26 cellular contexts compared by ENCODE assay signal in genomic region chr3:167863811-167864558, GRCh38.
A peak's percentile ranks its signal among the peaks of the same experiment; 100 is the strongest.
DNase-seq lines count a peak whose midpoint lies in the region; ATAC-seq, FAIRE-seq and TF ChIP-seq lines count a peak whose summit lies in the region.
"Had no signal": no experiment of that assay in that cellular context is flagged by ENCODE, and none has a peak within 500 bp of the region (broad histone marks: within the 10 kb centered on the region; RNA-seq: fewer than 3 reads in every experiment).

No MANE protein-coding gene starts in this region.

- no peaks in the 10 kb centered on the region for H4K20me1 ChIP-seq in K562 (replicated peaks; ENCODE audit: control insufficient read depth, insufficient read depth, low read length)

- BruUV-seq in K562 (replicated peaks; lab: Mats Ljungman, UMichigan): no TSS peak

- no peak for TF ChIP-seq EP300 in K562 (IDR thresholded peaks at IDR 0.05; ENCODE audit: low read length)

- DNase-seq in heart right ventricle: peak in 1 of 2 donors; percentile 13
- DNase-seq in Right ventricle myocardium inferior (ENCODE audit: missing footprints): no peak
- no peak for DNase-seq in K562 (ENCODE audit: extremely low read depth in 1 of 4, low spot score in 3 of 4)
- DNase-seq in right cardiac atrium: peak in 2 of 3 donors; percentile 24 to 37
- peak in 1 of 2 donors; percentile 31 for DNase-seq in aorta
- DNase-seq in NCI-H345 treated with DMSO at 0.1 percent for 48 hours (lab: John Stamatoyannopoulos, UW; ENCODE audit: unreplicated experiment): no peak
- DNase-seq in activated CD4-positive, alpha-beta T cell treated with anti-CD3 and anti-CD28 coated beads for 48 hours: no peak
- DNase-seq: activated naive CD4-positive, alpha-beta T cell treated with Interleukin-2 at 50 U/mL for 16 hours; body of pancreas; CD4-positive, alpha-beta memory T cell; effector CD8-positive, alpha-beta T cell; mesendoderm; NCI-H1436; NCI-H226; ovary; retina; RPMI8226; stimulated activated CD4-positive, alpha-beta T cell treated with anti-CD3 and anti-CD28 coated beads, Interleukin-2, amount 100 ng/mL, for 24 hours; stimulated activated CD8-positive, alpha-beta memory T cell treated with anti-CD3 and anti-CD28 coated beads, Interleukin-4, amount 100 ng/mL, for 48 hours; stimulated activated naive CD8-positive, alpha-beta T cell treated with anti-CD3 and anti-CD28 coated beads, Interleukin-15, amount 100 ng/mL, for 72 hours; T-helper 1 cell had no signal

- POLR2A ChIA-PET in K562 (lab: Yijun Ruan, JAX): interaction anchor here (0.7 kb wide), 1 partner anchor 39 kb away, joined by 4 read pairs; no protein-coding TSS in a partner anchor

- peak overlapping the region in 3 of 10 donors; percentile 51 to 54 (median 54) for H3K4me3 ChIP-seq in heart right ventricle
- no peak overlapping the region for H3K4me3 ChIP-seq in K562
- no peak overlapping the region for H3K4me3 ChIP-seq in right cardiac atrium (ENCODE audit: low read length)
- no peak overlapping the region for H3K4me3 ChIP-seq in aorta (ENCODE audit: low read length in 2 of 2)
- H3K4me3 ChIP-seq: body of pancreas, ovary had no signal

- CTCF ChIA-PET in K562 (lab: Yijun Ruan, JAX; ENCODE audit: low intra/inter-chr PET ratio): no interaction called here

- H3K4me1 ChIP-seq in heart right ventricle (peaks cover 8 to 72% (median 37%) of the 10 kb centered on the region in 9 donors), K562 (replicated peaks in 1 of 2; ENCODE audit: control insufficient read depth in 2 of 2, insufficient read depth in 2 of 2, low read length in 2 of 2) (no peaks in the 10 kb centered on the region), right cardiac atrium (ENCODE audit: control insufficient read depth, insufficient read depth, low read length) (peaks cover 7% of the 10 kb centered on the region), aorta (ENCODE audit: control insufficient read depth in 1 of 2, insufficient read depth in 2 of 2, low read length in 2 of 2) (no peaks in the 10 kb centered on the region)
- H3K4me1 ChIP-seq: body of pancreas had no signal

- peaks cover 0 to 8% (median 0%) of the 10 kb centered on the region in 11 donors for H3K9me3 ChIP-seq in heart right ventricle
- no peaks in the 10 kb centered on the region for H3K9me3 ChIP-seq in K562 (replicated peaks; ENCODE audit: control insufficient read depth, insufficient read depth, low read depth, low read length)
- H3K9me3 ChIP-seq in right cardiac atrium (ENCODE audit: control insufficient read depth, low read length): no peaks in the 10 kb centered on the region
- H3K9me3 ChIP-seq in aorta (ENCODE audit: control insufficient read depth, low read length): no peaks in the 10 kb centered on the region
- H3K9me3 ChIP-seq: body of pancreas, ovary had no signal

- no peak for FAIRE-seq in K562 (lab: Jason Lieb, UNC)
- FAIRE-seq: colon, D721Med had no signal

- ATAC-seq in heart right ventricle: peak; percentile 7 to 60 (median 29)
- no peak for ATAC-seq in Right ventricle myocardium inferior
- ATAC-seq in K562: peak; percentile 55
- no peak for ATAC-seq in right cardiac atrium
- ATAC-seq in aorta (ENCODE audit: low FRiP score): peak; percentile 22
- ATAC-seq in HG03521 (IDR thresholded peaks at IDR 0.05; ENCODE audit: unreplicated experiment): no peak
- ATAC-seq: body of pancreas; stimulated activated naive CD8-positive, alpha-beta T cell treated with anti-CD3 and anti-CD28 coated beads, Interleukin-15, amount 100 ng/mL, for 72 hours; WTC11 had no signal

- H3K36me3 ChIP-seq in heart right ventricle: peaks cover 0 to 11% (median 0%) of the 10 kb centered on the region in 9 donors
- H3K36me3 ChIP-seq in K562 (ENCODE audit: control insufficient read depth, insufficient read depth, low read length): no peaks in the 10 kb centered on the region
- no peaks in the 10 kb centered on the region for H3K36me3 ChIP-seq in aorta (ENCODE audit: control insufficient read depth in 1 of 2, insufficient read depth in 2 of 2, low read length in 1 of 2)
- H3K36me3 ChIP-seq: ovary had no signal

- no peaks in the 10 kb centered on the region for H3K79me2 ChIP-seq in K562 (ENCODE audit: control insufficient read depth, insufficient read depth, low read length)

- H3K4me2 ChIP-seq in K562 (ENCODE audit: insufficient read depth, low read length): no peak overlapping the region
- H3K4me2 ChIP-seq: KMS-11 had no signal

- in situ Hi-C loops in K562 (cut with MboI): no loop called here

- no peak overlapping the region for H3K9ac ChIP-seq in K562 (ENCODE audit: insufficient read depth in 1 of 2, low read depth in 2 of 2, low read length in 2 of 2)
- H3K9ac ChIP-seq: KMS-11 had no signal

- no peaks in the 10 kb centered on the region for H3K9me1 ChIP-seq in K562 (ENCODE audit: control insufficient read depth, insufficient read depth, low read length)

- intact Hi-C loops in heart right ventricle (cut with DNase I) (no loop called here), Right ventricle myocardium inferior (cut with DNase I) (no loop called here), K562 (cut with micrococcal nuclease) (no loop called here), right cardiac atrium (cut with DNase I) (no loop called here), aorta (cut with DNase I) (no loop called here)

- no peak for TF ChIP-seq POLR2A in K562 (conservative IDR thresholded peaks at IDR 0.05)

- TF ChIP-seq CTCF in heart right ventricle (IDR thresholded peaks at IDR 0.05): no peak
- no peak for TF ChIP-seq CTCF in K562 (IDR thresholded peaks at IDR 0.05 in 2 of 3, conservative IDR thresholded peaks at IDR 0.05 in 1 of 3; ENCODE audit: insufficient read depth in 2 of 3, low read depth in 1 of 3, low read length in 3 of 3)

- H3K27me3 ChIP-seq in heart right ventricle: no peaks in the 10 kb centered on the region
- peaks cover 0 to 6% of the 10 kb centered on the region in 2 experiments; a peak in 1 of 5 replicates for H3K27me3 ChIP-seq in K562 (ENCODE audit: control insufficient read depth in 2 of 2, insufficient read depth in 2 of 2, low read length in 2 of 2)
- H3K27me3 ChIP-seq in right cardiac atrium (ENCODE audit: control insufficient read depth, insufficient read depth): no peaks in the 10 kb centered on the region
- H3K27me3 ChIP-seq in aorta (ENCODE audit: control insufficient read depth in 1 of 2, insufficient read depth in 2 of 2, low read length in 1 of 2): no peaks in the 10 kb centered on the region
- H3K27me3 ChIP-seq: body of pancreas, ovary had no signal

- H3K27ac ChIP-seq in heart right ventricle (peak overlapping the region; percentile 62 to 94 (median 86)), K562 (ENCODE audit: extremely low read depth, low read depth, low read length) (no peak overlapping the region), right cardiac atrium (ENCODE audit: low read length) (peak overlapping the region; percentile 92), aorta (ENCODE audit: low read depth in 1 of 2, low read length in 2 of 2) (no peak overlapping the region)
- H3K27ac ChIP-seq: body of pancreas, KMS-11, ovary had no signal

- H2AFZ ChIP-seq in K562 (ENCODE audit: low read depth, low read length): no peak overlapping the region

- WGBS in heart right ventricle, 2 donors: 71 to 73% methylated on average over 9 of the region's 9 CpGs
- WGBS in K562 (ENCODE audit: insufficient coverage, low coverage, missing lambda C conversion rate): 5% methylated on average over 9 of the region's 9 CpGs
- WGBS in right cardiac atrium: 82% methylated on average over 9 of the region's 9 CpGs
- 95 to 96% methylated on average over 9 of the region's 9 CpGs for WGBS in aorta, 2 donors

- TF ChIP-seq RAD21 in K562 (CRISPR knock-in tag; conservative IDR thresholded peaks at IDR 0.05 in 1 of 2, IDR thresholded peaks at IDR 0.05 in 1 of 2): no peak

TF ChIP-seq in K562, 482 proteins besides CTCF, POLR2A, EP300 and RAD21:
- TF ChIP-seq L3MBTL2 (IDR thresholded peaks at IDR 0.05): no peak
- no peak for TF ChIP-seq PTBP1 (IDR thresholded peaks at IDR 0.05; ENCODE audit: low read depth, low read length)
- no peak for TF ChIP-seq ILF3 (IDR thresholded peaks at IDR 0.05; ENCODE audit: borderline replicate concordance)
- TF ChIP-seq, protein P1, sequence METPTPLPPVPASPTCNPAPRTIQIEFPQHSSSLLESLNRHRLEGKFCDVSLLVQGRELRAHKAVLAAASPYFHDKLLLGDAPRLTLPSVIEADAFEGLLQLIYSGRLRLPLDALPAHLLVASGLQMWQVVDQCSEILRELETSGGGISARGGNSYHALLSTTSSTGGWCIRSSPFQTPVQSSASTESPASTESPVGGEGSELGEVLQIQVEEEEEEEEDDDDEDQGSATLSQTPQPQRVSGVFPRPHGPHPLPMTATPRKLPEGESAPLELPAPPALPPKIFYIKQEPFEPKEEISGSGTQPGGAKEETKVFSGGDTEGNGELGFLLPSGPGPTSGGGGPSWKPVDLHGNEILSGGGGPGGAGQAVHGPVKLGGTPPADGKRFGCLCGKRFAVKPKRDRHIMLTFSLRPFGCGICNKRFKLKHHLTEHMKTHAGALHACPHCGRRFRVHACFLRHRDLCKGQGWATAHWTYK (CRISPR knock-in tag; IDR thresholded peaks at IDR 0.05): no peak
- TF ChIP-seq POU5F1 (IDR thresholded peaks at IDR 0.05; ENCODE audit: borderline replicate concordance, low read depth, low read length, partially characterized antibody): no peak
- no peak for TF ChIP-seq ZNF584 (CRISPR knock-in tag; IDR thresholded peaks at IDR 0.05; ENCODE audit: low read depth)
- TF ChIP-seq ZNF444 (CRISPR knock-in tag; IDR thresholded peaks at IDR 0.05): no peak
- TF ChIP-seq ZKSCAN8 (CRISPR knock-in tag; IDR thresholded peaks at IDR 0.05): no peak
- no peak for TF ChIP-seq LCOR (CRISPR knock-in tag; IDR thresholded peaks at IDR 0.05)
- TF ChIP-seq PTRF (tag; IDR thresholded peaks at IDR 0.05): no peak
- no peak for TF ChIP-seq ZNF197 (CRISPR knock-in tag; IDR thresholded peaks at IDR 0.05; ENCODE audit: low read depth)

Comparison
In these comparisons a context has a peak if more than half of its experiments do, and no peak if none do; other contexts are left out.
1. ATAC-seq: peak in heart right ventricle (8 of 8), K562 (single experiment) and aorta (single experiment); none in Right ventricle myocardium inferior (single experiment), right cardiac atrium (0 of 2) and HG03521 (single experiment).
2. DNase-seq: peak in right cardiac atrium (2 of 3); none in Right ventricle myocardium inferior (single experiment), K562 (0 of 4), NCI-H345 treated with DMSO at 0.1 percent for 48 hours (single experiment) and activated CD4-positive, alpha-beta T cell treated with anti-CD3 and anti-CD28 coated beads for 48 hours (single experiment).
3. H3K27ac ChIP-seq: peak in heart right ventricle (10 of 10) and right cardiac atrium (single experiment); none in K562 (single experiment) and aorta (0 of 2).